In the genomic region with DNA sequence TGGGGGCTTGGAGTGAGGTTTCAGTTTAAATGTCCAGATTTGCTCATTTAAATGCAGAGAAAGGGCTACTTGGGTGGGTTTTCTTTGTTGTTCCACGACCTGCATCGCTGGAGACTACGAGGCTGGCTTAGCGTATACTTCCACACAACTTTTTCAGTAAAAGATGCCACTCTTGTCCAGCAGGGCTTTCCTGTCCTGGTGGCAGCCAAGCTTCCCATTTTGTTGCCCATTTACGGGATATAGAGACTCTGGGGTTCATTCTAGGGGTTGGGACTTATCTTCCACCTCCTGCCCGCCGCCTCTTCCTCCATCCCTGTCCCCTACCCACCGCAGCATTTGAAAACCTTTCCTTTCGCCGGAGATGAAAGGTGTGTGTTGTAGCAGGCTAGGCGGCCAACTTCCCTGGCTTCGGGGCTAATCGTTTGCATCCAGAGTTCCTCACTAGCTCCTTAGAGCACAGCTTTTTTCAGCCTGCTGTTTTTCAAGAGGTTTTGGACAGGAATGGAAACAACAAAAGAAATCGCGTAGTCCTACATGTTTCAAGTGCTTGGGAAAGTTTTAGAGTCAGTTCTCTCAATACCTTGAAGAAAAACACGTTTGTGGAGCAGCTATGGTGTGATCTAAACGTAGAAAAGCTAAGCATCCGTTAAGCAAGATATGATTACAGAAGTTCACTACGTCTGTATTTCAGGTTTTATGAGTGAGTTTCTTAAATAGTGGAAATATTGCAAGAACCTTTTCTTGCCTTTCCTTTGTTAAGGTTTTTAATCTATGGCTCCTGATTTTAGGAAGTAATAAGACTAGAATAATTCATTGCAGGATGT, we compare ENCODE assay signal across 8 cellular contexts. TPM values are rescaled to one million over a fixed set of nuclear protein-coding genes. Genes with fewer than 3 reads are reported as not detected.
DNase-seq lines count a peak whose midpoint lies in the region; ATAC-seq and TF ChIP-seq lines count a peak whose summit lies in the region.

No MANE protein-coding gene starts in this region.

- no peaks in the 10 kb centered on the region for H3K79me2 ChIP-seq in smooth muscle cell (ENCODE audit: low read depth)

- in situ Hi-C loops in Caki2 (cut with HindIII; ENCODE audit: low pct_unique_long_range_greater_than_20kb, low sequenced_read_pairs): no loop called here

- no peak for TF ChIP-seq CTCF in smooth muscle cell (IDR thresholded peaks at IDR 0.05; ENCODE audit: borderline replicate concordance, insufficient read depth, poor library complexity, severe bottlenecking)

- DNase-seq in Caki2 (ENCODE audit: low read depth) (peak; percentile 59), HuH-7 (ENCODE audit: low spot score) (peak; percentile 52), iPS DF 6.9 (ENCODE audit: low read depth, low spot score) (no peak), smooth muscle cell (lab: John Stamatoyannopoulos, UW; ENCODE audit: unreplicated experiment) (no peak), OCI-M2 (lab: John Stamatoyannopoulos, UW; ENCODE audit: unreplicated experiment) (no peak), globus pallidus (ENCODE audit: low spot score) (no peak)
- DNase-seq in activated CD8-positive, alpha-beta memory T cell treated with anti-CD3 and anti-CD28 coated beads, Interleukin-2, amount 10 ng/mL, durations not matched to agents 7 days and 5 days: no peak

- H3K9ac ChIP-seq in smooth muscle cell (ENCODE audit: low read depth): no peak overlapping the region

- H3K36me3 ChIP-seq in iPS DF 6.9 (ENCODE audit: control insufficient read depth, insufficient read depth, low read length): no peaks in the 10 kb centered on the region
- no peaks in the 10 kb centered on the region for H3K36me3 ChIP-seq in smooth muscle cell (ENCODE audit: low read depth)

- no peaks in the 10 kb centered on the region for H3F3A ChIP-seq in smooth muscle cell (ENCODE audit: low read depth)

- no peak overlapping the region for H3K27ac ChIP-seq in iPS DF 6.9 (ENCODE audit: low read length)
- H3K27ac ChIP-seq in smooth muscle cell (ENCODE audit: low read depth): no peak overlapping the region

- H3K27me3 ChIP-seq in iPS DF 6.9 (ENCODE audit: control insufficient read depth, insufficient read depth, low read length): no peaks in the 10 kb centered on the region
- peaks cover 10% of the 10 kb centered on the region for H3K27me3 ChIP-seq in smooth muscle cell (ENCODE audit: low read depth)

- peaks cover 26% of the 10 kb centered on the region for H3K4me1 Mint-ChIP-seq in activated CD8-positive, alpha-beta memory T cell treated with anti-CD3 and anti-CD28 coated beads, Interleukin-2, amount 10 ng/mL, durations not matched to agents 7 days and 5 days

- H4K20me1 ChIP-seq in smooth muscle cell (ENCODE audit: low read depth): no peaks in the 10 kb centered on the region

- peak overlapping the region; percentile 86 for H3K4me2 ChIP-seq in smooth muscle cell

- H3K4me3 ChIP-seq in iPS DF 6.9 (ENCODE audit: low read length) (peak overlapping the region; percentile 84; the same call in 1 of the 2 replicates), smooth muscle cell (peak overlapping the region; percentile 56)

- ATAC-seq in GM19351 (IDR thresholded peaks at IDR 0.05; ENCODE audit: unreplicated experiment): peak; percentile 34
- peak; percentile 12 for ATAC-seq in activated CD8-positive, alpha-beta memory T cell treated with anti-CD3 and anti-CD28 coated beads, Interleukin-2, amount 10 ng/mL, durations not matched to agents 7 days and 5 days

- H3K4me1 ChIP-seq in iPS DF 6.9 (ENCODE audit: control insufficient read depth, insufficient read depth, low read length) (no peaks in the 10 kb centered on the region), smooth muscle cell (ENCODE audit: low read depth) (no peaks in the 10 kb centered on the region)

- no CpG with 5 or more reads among the region's 19 CpGs for WGBS in iPS DF 6.9 (ENCODE audit: insufficient coverage, insufficient read length)
- 4% methylated on average over 19 of the region's 19 CpGs for WGBS in smooth muscle cell (ENCODE audit: low lambda C conversion rate)

- CTCF ChIA-PET in activated CD8-positive, alpha-beta memory T cell treated with anti-CD3 and anti-CD28 coated beads, Interleukin-2, amount 10 ng/mL, durations not matched to agents 7 days and 5 days (lab: Charles Lee): interaction anchor here (0.8 to 1.8 kb wide), 3 partner anchors 9 to 24 kb away, joined by 3 to 4 read pairs (median 3); no protein-coding TSS in a partner anchor

- no peak overlapping the region for H3K27ac Mint-ChIP-seq in activated CD8-positive, alpha-beta memory T cell treated with anti-CD3 and anti-CD28 coated beads, Interleukin-2, amount 10 ng/mL, durations not matched to agents 7 days and 5 days

- H3K4me3 Mint-ChIP-seq in activated CD8-positive, alpha-beta memory T cell treated with anti-CD3 and anti-CD28 coated beads, Interleukin-2, amount 10 ng/mL, durations not matched to agents 7 days and 5 days: peak overlapping the region; percentile 79

- peaks cover 19% of the 10 kb centered on the region for H3K27me3 Mint-ChIP-seq in activated CD8-positive, alpha-beta memory T cell treated with anti-CD3 and anti-CD28 coated beads, Interleukin-2, amount 10 ng/mL, durations not matched to agents 7 days and 5 days

- H3K9me3 Mint-ChIP-seq in activated CD8-positive, alpha-beta memory T cell treated with anti-CD3 and anti-CD28 coated beads, Interleukin-2, amount 10 ng/mL, durations not matched to agents 7 days and 5 days (ENCODE audit: low read depth): no peaks in the 10 kb centered on the region

- H3K36me3 Mint-ChIP-seq in activated CD8-positive, alpha-beta memory T cell treated with anti-CD3 and anti-CD28 coated beads, Interleukin-2, amount 10 ng/mL, durations not matched to agents 7 days and 5 days: no peaks in the 10 kb centered on the region

- H3K9me3 ChIP-seq in iPS DF 6.9 (ENCODE audit: control insufficient read depth, insufficient read depth, low read length): no peaks in the 10 kb centered on the region
- H3K9me3 ChIP-seq in smooth muscle cell (replicated peaks; ENCODE audit: low read depth): no peaks in the 10 kb centered on the region

- peak overlapping the region; percentile 92 for H2AFZ ChIP-seq in smooth muscle cell (ENCODE audit: low read depth)

RNA-seq across cellular contexts. Expression of gene CHRNA5, which starts 0.8 kb away (rescaled TPM):
- 9.0 and 44.5 TPM in 2 replicates for total RNA-seq in Caki2 (2014; rRNA removed; shearing (Covaris generic); ENCODE audit: low replicate concordance)
- 1 to 10 TPM; 2.3 to 6.8 TPM for total RNA-seq in activated CD8-positive, alpha-beta memory T cell treated with anti-CD3 and anti-CD28 coated beads, Interleukin-2, amount 10 ng/mL, durations not matched to agents 7 days and 5 days
- 0.85 and 3.7 TPM in 2 replicates for total RNA-seq in smooth muscle cell
- 0.85 and 2.4 TPM in 2 replicates for polyA plus RNA-seq in smooth muscle cell

RNA-seq across cellular contexts. Expression of gene PSMA4, which starts 25.9 kb away (rescaled TPM):
- total RNA-seq in Caki2 (2014; rRNA removed; shearing (Covaris generic); ENCODE audit: low replicate concordance): 336 and 343 TPM in 2 replicates
- total RNA-seq in activated CD8-positive, alpha-beta memory T cell treated with anti-CD3 and anti-CD28 coated beads, Interleukin-2, amount 10 ng/mL, durations not matched to agents 7 days and 5 days: 100 to 1,000 TPM; 231 to 278 TPM
- total RNA-seq in smooth muscle cell: 198 and 218 TPM in 2 replicates
- polyA plus RNA-seq in smooth muscle cell: 231 and 245 TPM in 2 replicates

RNA-seq across cellular contexts. Expression of gene CHRNA3, which starts 54.6 kb away (rescaled TPM):
- total RNA-seq in Caki2 (2014; rRNA removed; shearing (Covaris generic); ENCODE audit: low replicate concordance): not detected in 2 replicates
- total RNA-seq in activated CD8-positive, alpha-beta memory T cell treated with anti-CD3 and anti-CD28 coated beads, Interleukin-2, amount 10 ng/mL, durations not matched to agents 7 days and 5 days: not detected
- 1.1 TPM in 1 of 2 replicates, not detected in the other for total RNA-seq in smooth muscle cell
- polyA plus RNA-seq in smooth muscle cell: 0.31 TPM in 1 of 2 replicates, not detected in the other

RNA-seq across cellular contexts. Expression of gene HYKK, which starts 58.8 kb away (rescaled TPM):
- total RNA-seq in Caki2 (2014; rRNA removed; shearing (Covaris generic); ENCODE audit: low replicate concordance): 0.84 and 7.6 TPM in 2 replicates
- total RNA-seq in activated CD8-positive, alpha-beta memory T cell treated with anti-CD3 and anti-CD28 coated beads, Interleukin-2, amount 10 ng/mL, durations not matched to agents 7 days and 5 days: 1 to 10 TPM; 1.7 to 1.9 TPM
- total RNA-seq in smooth muscle cell: 0.54 and 1.7 TPM in 2 replicates
- polyA plus RNA-seq in smooth muscle cell: 2.1 and 2.4 TPM in 2 replicates

Comparison
In these comparisons a context has a peak if more than half of its experiments do, and no peak if none do; other contexts are left out.
1. DNase-seq: peak in Caki2 (single experiment) and HuH-7 (single experiment); none in activated CD8-positive, alpha-beta memory T cell treated with anti-CD3 and anti-CD28 coated beads, Interleukin-2, amount 10 ng/mL, durations not matched to agents 7 days and 5 days (single experiment), iPS DF 6.9 (single experiment), smooth muscle cell (single experiment), OCI-M2 (single experiment) and globus pallidus (single experiment).